In the genomic region with DNA sequence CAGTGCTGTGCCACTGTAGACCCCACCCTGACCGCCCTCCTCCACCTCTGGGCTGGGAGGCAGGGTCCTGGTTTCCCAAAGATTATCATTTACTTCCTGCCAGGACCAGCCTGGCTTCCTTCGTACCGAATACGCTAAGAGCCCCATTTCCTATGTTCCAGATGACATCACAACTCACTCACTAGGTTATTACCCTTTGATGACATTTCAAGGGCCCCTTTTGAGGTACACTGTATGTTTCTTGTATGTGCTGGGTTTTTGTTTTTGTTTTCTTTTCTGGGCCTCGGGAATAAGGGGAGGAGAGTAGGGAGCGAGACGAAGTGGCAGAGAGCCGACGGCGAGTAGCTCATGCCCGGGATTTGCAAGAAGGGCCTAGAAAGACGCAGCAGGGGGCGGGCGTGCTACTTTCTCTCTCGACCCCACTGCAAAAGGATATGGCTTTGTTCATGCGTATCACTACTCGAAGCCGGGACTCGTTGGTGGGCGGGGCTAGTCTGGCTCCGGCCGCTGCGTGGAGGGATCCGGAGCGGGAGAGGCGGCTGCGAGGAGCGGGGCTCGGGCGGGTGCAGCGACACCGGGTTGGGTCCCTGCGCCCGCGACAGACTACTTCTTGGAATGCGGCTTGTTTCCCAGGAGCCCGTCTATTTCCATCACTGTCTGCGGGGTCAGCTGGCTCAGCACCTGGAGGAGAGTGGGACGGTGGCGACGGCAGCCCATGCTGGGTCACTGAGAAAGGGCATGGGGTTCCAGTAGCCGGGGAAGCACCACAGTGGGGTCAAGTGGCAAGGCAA, we compare ENCODE assay signal across 1 cellular context.
TF ChIP-seq lines count a peak whose summit lies in the region.

No MANE protein-coding gene starts in this region.

TF ChIP-seq in WTC11, 78 proteins besides CTCF, POLR2A, EP300 and RAD21 (continued from another document):
- no peak; the same call in 1 of the 2 replicates for TF ChIP-seq CBFB (CRISPR knock-in tag; IDR thresholded peaks at IDR 0.05; ENCODE audit: low read depth)
- TF ChIP-seq, protein P1, sequence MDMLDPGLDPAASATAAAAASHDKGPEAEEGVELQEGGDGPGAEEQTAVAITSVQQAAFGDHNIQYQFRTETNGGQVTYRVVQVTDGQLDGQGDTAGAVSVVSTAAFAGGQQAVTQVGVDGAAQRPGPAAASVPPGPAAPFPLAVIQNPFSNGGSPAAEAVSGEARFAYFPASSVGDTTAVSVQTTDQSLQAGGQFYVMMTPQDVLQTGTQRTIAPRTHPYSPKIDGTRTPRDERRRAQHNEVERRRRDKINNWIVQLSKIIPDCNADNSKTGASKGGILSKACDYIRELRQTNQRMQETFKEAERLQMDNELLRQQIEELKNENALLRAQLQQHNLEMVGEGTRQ (CRISPR knock-in tag; IDR thresholded peaks at IDR 0.05) = peak; percentile 23; the same call in 1 of the 2 replicates
- no peak for TF ChIP-seq GTF2I (CRISPR knock-in tag; conservative IDR thresholded peaks at IDR 0.05)
- TF ChIP-seq, protein P2, sequence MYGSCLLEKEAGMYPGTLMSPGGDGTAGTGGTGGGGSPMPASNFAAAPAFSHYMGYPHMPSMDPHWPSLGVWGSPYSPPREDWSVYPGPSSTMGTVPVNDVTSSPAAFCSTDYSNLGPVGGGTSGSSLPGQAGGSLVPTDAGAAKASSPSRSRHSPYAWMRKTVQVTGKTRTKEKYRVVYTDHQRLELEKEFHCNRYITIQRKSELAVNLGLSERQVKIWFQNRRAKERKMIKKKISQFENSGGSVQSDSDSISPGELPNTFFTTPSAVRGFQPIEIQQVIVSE (CRISPR knock-in tag; IDR thresholded peaks at IDR 0.05; ENCODE audit: borderline replicate concordance) = no peak
- no peak for TF ChIP-seq ZNF219 (CRISPR knock-in tag; IDR thresholded peaks at IDR 0.05; ENCODE audit: borderline replicate concordance)
- TF ChIP-seq SMAD4 (CRISPR knock-in tag; IDR thresholded peaks at IDR 0.05) = no peak
- TF ChIP-seq, protein P3, sequence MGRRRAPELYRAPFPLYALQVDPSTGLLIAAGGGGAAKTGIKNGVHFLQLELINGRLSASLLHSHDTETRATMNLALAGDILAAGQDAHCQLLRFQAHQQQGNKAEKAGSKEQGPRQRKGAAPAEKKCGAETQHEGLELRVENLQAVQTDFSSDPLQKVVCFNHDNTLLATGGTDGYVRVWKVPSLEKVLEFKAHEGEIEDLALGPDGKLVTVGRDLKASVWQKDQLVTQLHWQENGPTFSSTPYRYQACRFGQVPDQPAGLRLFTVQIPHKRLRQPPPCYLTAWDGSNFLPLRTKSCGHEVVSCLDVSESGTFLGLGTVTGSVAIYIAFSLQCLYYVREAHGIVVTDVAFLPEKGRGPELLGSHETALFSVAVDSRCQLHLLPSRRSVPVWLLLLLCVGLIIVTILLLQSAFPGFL (CRISPR knock-in tag; IDR thresholded peaks at IDR 0.05; ENCODE audit: borderline replicate concordance) = no peak
- no peak for TF ChIP-seq ZNF423 (CRISPR knock-in tag; IDR thresholded peaks at IDR 0.05)
TF ChIP-seq in WTC11: peak in this region for 19.
